14 cellular contexts compared by ENCODE assay signal in the genomic region with DNA sequence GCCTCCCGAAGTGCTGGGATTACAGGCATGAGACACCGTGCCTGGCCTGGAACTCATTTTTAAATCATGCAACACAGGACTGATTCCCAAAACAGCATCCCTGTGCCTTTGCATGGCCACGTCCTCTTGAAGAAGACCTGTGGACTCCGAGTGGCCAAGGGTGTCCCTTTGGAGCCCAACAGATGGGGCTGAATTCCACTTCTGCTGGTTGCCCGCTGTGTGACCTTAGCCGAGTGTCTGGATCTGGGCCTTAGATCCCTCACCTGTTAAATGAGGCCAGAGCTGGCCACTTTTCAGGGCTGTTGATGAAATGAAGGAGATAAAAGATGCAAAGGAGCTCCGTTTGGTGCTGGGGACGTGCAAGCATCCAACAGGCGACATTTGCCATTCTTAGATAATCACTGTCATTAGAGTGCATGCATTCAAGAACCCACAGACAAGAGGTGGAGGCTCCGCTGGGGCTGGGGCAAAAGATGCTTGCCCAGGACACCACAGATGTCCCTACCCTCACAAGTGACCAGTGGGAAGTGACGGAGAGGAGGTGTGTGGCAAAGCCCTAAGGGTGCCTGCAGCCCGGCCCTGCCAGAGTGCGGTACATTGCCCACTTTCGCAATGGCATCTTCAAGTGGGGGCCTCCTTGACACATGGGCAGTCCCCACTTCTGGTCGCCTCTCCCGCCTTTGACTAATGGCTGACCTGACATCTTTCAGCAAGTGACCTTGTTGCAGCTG.
"Had no signal": no experiment of that assay in that cellular context is flagged by ENCODE, and none has a peak within 500 bp of the region (broad histone marks: within the 10 kb centered on the region; RNA-seq: fewer than 3 reads in every experiment).

No MANE protein-coding gene starts in this region.

- H3K9me3 ChIP-seq: lower lobe of right lung, prostate gland had no signal

- H3K27ac Mint-ChIP-seq: activated CD4-positive, alpha-beta memory T cell treated with anti-CD3 and anti-CD28 coated beads, Interleukin-2, amount 10 ng/mL, durations not matched to agents 7 days and 5 days; activated naive CD4-positive, alpha-beta T cell treated with anti-CD3 and anti-CD28 coated beads, Interleukin-2, amount 10 ng/mL, durations not matched to agents 7 days and 5 days; dendritic cell treated with granulocyte-macrophage colony-stimulating factor and Interleukin-4, amounts not matched to agents 40 ng/mL and 50 ng/mL, for 4 days; stimulated activated naive CD8-positive, alpha-beta T cell treated with anti-CD3 and anti-CD28 coated beads, Interleukin-15, Interleukin-2, amounts not matched to agents 100 ng/mL and 50 ng/mL, for 24 hours had no signal

- H3K36me3 ChIP-seq: lower lobe of right lung, prostate gland had no signal

- H3K4me3 Mint-ChIP-seq: activated CD4-positive, alpha-beta memory T cell treated with anti-CD3 and anti-CD28 coated beads, Interleukin-2, amount 10 ng/mL, durations not matched to agents 7 days and 5 days; activated naive CD4-positive, alpha-beta T cell treated with anti-CD3 and anti-CD28 coated beads, Interleukin-2, amount 10 ng/mL, durations not matched to agents 7 days and 5 days; dendritic cell treated with granulocyte-macrophage colony-stimulating factor and Interleukin-4, amounts not matched to agents 40 ng/mL and 50 ng/mL, for 4 days; naive B cell; stimulated activated naive CD8-positive, alpha-beta T cell treated with anti-CD3 and anti-CD28 coated beads, Interleukin-15, Interleukin-2, amounts not matched to agents 100 ng/mL and 50 ng/mL, for 24 hours had no signal

- ATAC-seq: lower lobe of right lung had no signal

- H3K36me3 Mint-ChIP-seq: activated naive CD4-positive, alpha-beta T cell treated with anti-CD3 and anti-CD28 coated beads, Interleukin-2, amount 10 ng/mL, durations not matched to agents 7 days and 5 days; naive B cell had no signal

- H3K27ac ChIP-seq: lower lobe of right lung had no signal

- H3K9me3 Mint-ChIP-seq: activated CD4-positive, alpha-beta memory T cell treated with anti-CD3 and anti-CD28 coated beads, Interleukin-2, amount 10 ng/mL, durations not matched to agents 7 days and 5 days; activated naive CD4-positive, alpha-beta T cell treated with anti-CD3 and anti-CD28 coated beads, Interleukin-2, amount 10 ng/mL, durations not matched to agents 7 days and 5 days; dendritic cell treated with granulocyte-macrophage colony-stimulating factor and Interleukin-4, amounts not matched to agents 40 ng/mL and 50 ng/mL, for 4 days; stimulated activated naive CD8-positive, alpha-beta T cell treated with anti-CD3 and anti-CD28 coated beads, Interleukin-15, Interleukin-2, amounts not matched to agents 100 ng/mL and 50 ng/mL, for 24 hours had no signal

- H3K4me3 ChIP-seq: lower lobe of right lung, prostate gland had no signal

- DNase-seq: activated CD4-positive, alpha-beta memory T cell treated with anti-CD3 and anti-CD28 coated beads, Interleukin-2, amount 10 ng/mL, durations not matched to agents 7 days and 5 days; activated CD4-positive, CD25-positive, alpha-beta regulatory T cell treated with anti-CD3 and anti-CD28 coated beads, Interleukin-2, amount 50 U/mL, for 72 hours; activated naive CD4-positive, alpha-beta T cell treated with anti-CD3 and anti-CD28 coated beads, Interleukin-2, amount 10 ng/mL, durations not matched to agents 7 days and 5 days; kidney; lower lobe of right lung; midbrain; naive B cell; nucleus accumbens; stimulated activated CD4-positive, alpha-beta T cell treated with anti-CD3 and anti-CD28 coated beads, Interleukin-15, amount 100 ng/mL, for 24 hours; stimulated activated CD4-positive, alpha-beta T cell treated with anti-CD3 and anti-CD28 coated beads, Interleukin-4, amount 100 ng/mL, for 24 hours; SW 1271 had no signal

- H3K27me3 Mint-ChIP-seq: stimulated activated naive CD8-positive, alpha-beta T cell treated with anti-CD3 and anti-CD28 coated beads, Interleukin-15, Interleukin-2, amounts not matched to agents 100 ng/mL and 50 ng/mL, for 24 hours had no signal
